In the genomic region with DNA sequence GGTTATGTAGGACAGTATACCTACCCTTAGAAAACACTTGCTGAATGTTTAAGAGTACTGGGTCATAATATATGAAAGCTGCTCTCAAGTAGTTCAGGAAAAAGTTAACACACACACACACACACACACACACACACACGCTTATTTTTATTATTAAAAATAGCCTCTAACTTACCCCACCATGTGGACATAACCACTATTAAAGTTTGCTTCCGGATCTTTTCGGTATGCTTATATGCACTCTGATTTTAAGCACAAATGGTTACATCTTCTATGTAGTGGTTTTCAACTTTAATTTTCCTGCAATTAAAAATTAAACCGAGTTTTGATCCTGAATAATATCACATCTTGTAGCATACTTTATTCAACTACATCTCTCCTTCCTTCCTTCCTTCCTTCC, we compare ENCODE assay signal across 18 cellular contexts.
DNase-seq lines count a peak whose midpoint lies in the region; ATAC-seq and TF ChIP-seq lines count a peak whose summit lies in the region.
"Had no signal": no experiment of that assay in that cellular context is flagged by ENCODE, and none has a peak within 500 bp of the region (broad histone marks: within the 10 kb centered on the region; RNA-seq: fewer than 3 reads in every experiment).

No MANE protein-coding gene starts in this region.

- H3K27me3 ChIP-seq in BLaER1 treated with 17β-estradiol and CSF1 and Interleukin-3, amounts not matched to agents 10 nM and 100 nM, result no peaks in the 10 kb centered on the region
- H3K27me3 ChIP-seq in Karpas-422 (ENCODE audit: low read length) (no peaks in the 10 kb centered on the region), neutrophil (no peaks in the 10 kb centered on the region), colonic mucosa (no peaks in the 10 kb centered on the region)
- H3K27me3 ChIP-seq: SJSA1 had no signal

- H4K20me1 ChIP-seq in BLaER1 treated with 17β-estradiol and CSF1 and Interleukin-3, amounts not matched to agents 10 nM and 100 nM, result peaks cover 100% of the 10 kb centered on the region in 11 experiments
- no peaks in the 10 kb centered on the region for H4K20me1 ChIP-seq in Karpas-422 (ENCODE audit: insufficient read depth, low read depth, low read length)

- peaks cover 91% of the 10 kb centered on the region for H3K79me2 ChIP-seq in Karpas-422 (ENCODE audit: low read length)

- H3K9me2 ChIP-seq in Karpas-422 (replicated peaks; ENCODE audit: insufficient read depth, low read length), result no peaks in the 10 kb centered on the region

- H3K36me3 ChIP-seq in BLaER1 treated with 17β-estradiol and CSF1 and Interleukin-3, amounts not matched to agents 10 nM and 100 nM, result peaks cover 0 to 28% (median 12%) of the 10 kb centered on the region in 11 experiments; a peak in 15 of 22 replicates
- H3K36me3 ChIP-seq in Karpas-422 (ENCODE audit: insufficient read depth, low read length) (no peaks in the 10 kb centered on the region), neutrophil (no peaks in the 10 kb centered on the region), colonic mucosa (no peaks in the 10 kb centered on the region)
- H3K36me3 ChIP-seq: SJSA1 had no signal

- peak overlapping the region in 2 of 11 experiments; percentile 6 to 24; a peak in 2 of 22 replicates for H3K9ac ChIP-seq in BLaER1 treated with 17β-estradiol and CSF1 and Interleukin-3, amounts not matched to agents 10 nM and 100 nM
- H3K9ac ChIP-seq in Karpas-422 (ENCODE audit: low read length) (0 out of 2 replicates have a peak overlapping the region, but pooled peaks have one; percentile 0), colonic mucosa (ENCODE audit: low read depth in 2 of 2, low read length in 2 of 2) (no peak overlapping the region)

- CTCF ChIA-PET in RWPE1 (lab: Yijun Ruan, JAX), result interaction anchor here (1.1 kb wide), 1 partner anchor 22 kb away, joined by 3 read pairs; no protein-coding TSS in a partner anchor

- H3K4me3 ChIP-seq in BLaER1 treated with 17β-estradiol and CSF1 and Interleukin-3, amounts not matched to agents 10 nM and 100 nM, result no peak overlapping the region
- no peak overlapping the region for H3K4me3 ChIP-seq in Karpas-422 (ENCODE audit: low read length)
- no peak overlapping the region for H3K4me3 ChIP-seq in neutrophil (ENCODE audit: low read depth in 1 of 2, low read length in 1 of 2)
- H3K4me3 ChIP-seq in colonic mucosa, result no peak overlapping the region
- H3K4me3 ChIP-seq: A549, SJSA1 had no signal

- POLR2A ChIA-PET in RWPE1 (lab: Yijun Ruan, JAX; ENCODE audit: low non-redundant PET), result no interaction called here

- H2AFZ ChIP-seq in Karpas-422 (ENCODE audit: low read length), result no peak overlapping the region

- no peak for ATAC-seq in HG02588 (IDR thresholded peaks at IDR 0.05; ENCODE audit: unreplicated experiment)
- ATAC-seq: A549 had no signal

- TF ChIP-seq CTCF in neutrophil (IDR thresholded peaks at IDR 0.05), result no peak
- TF ChIP-seq CTCF in RWPE1 (conservative IDR thresholded peaks at IDR 0.05; ENCODE audit: low read depth), result no peak
- TF ChIP-seq CTCF in colonic mucosa (IDR thresholded peaks at IDR 0.05), result no peak

- H3K4me2 ChIP-seq in BLaER1 treated with 17β-estradiol and CSF1 and Interleukin-3, amounts not matched to agents 10 nM and 100 nM, result peak overlapping the region; percentile 30 to 75 (median 59); a peak in 21 of 22 replicates
- H3K4me2 ChIP-seq in Karpas-422 (ENCODE audit: low read depth, low read length, poor library complexity, severe bottlenecking), result peak overlapping the region; percentile 3
- H3K4me2 ChIP-seq: A549 had no signal

- H3K9me3 ChIP-seq in BLaER1 treated with 17β-estradiol and CSF1 and Interleukin-3, amounts not matched to agents 10 nM and 100 nM (replicated peaks in 1 of 11), result no peaks in the 10 kb centered on the region
- H3K9me3 ChIP-seq in Karpas-422 (ENCODE audit: low read length) (no peaks in the 10 kb centered on the region), neutrophil (no peaks in the 10 kb centered on the region), colonic mucosa (no peaks in the 10 kb centered on the region)
- H3K9me3 ChIP-seq: A549, Caco-2, SJSA1 had no signal

- peaks cover 79 to 100% (median 96%) of the 10 kb centered on the region in 10 experiments for H3K4me1 ChIP-seq in BLaER1 treated with 17β-estradiol and CSF1 and Interleukin-3, amounts not matched to agents 10 nM and 100 nM
- H3K4me1 ChIP-seq in Karpas-422 (ENCODE audit: low read length), result peaks cover 92% of the 10 kb centered on the region
- H3K4me1 ChIP-seq in neutrophil (ENCODE audit: control insufficient read depth in 1 of 2, insufficient read depth in 1 of 2, low read depth in 1 of 2, low read length in 1 of 2), result peaks cover 73 to 93% of the 10 kb centered on the region in 2 experiments
- no peaks in the 10 kb centered on the region for H3K4me1 ChIP-seq in colonic mucosa
- H3K4me1 ChIP-seq: SJSA1 had no signal

- intact Hi-C loops in colonic mucosa (cut with DNase I), result loop anchor here (5.0 kb wide), 1 partner anchor 85 kb away; the partner anchor contains the start of gene TRAF3

- DNase-seq in Karpas-422 (peak; percentile 64), dermis microvascular lymphatic vessel endothelial cell (ENCODE audit: low read depth in 2 of 2) (peak; percentile 10 to 26), RWPE1 (ENCODE audit: low spot score) (no peak), colonic mucosa (no peak)
- DNase-seq: Caco-2, DMS153, H9, IMR-90, Kasumi-1, NCI-H1930, NCI-H446, NCI-H69, OCI-M1 had no signal

- peak overlapping the region in 2 of 11 experiments; percentile 21 to 37; a peak in 2 of 22 replicates for H3K27ac ChIP-seq in BLaER1 treated with 17β-estradiol and CSF1 and Interleukin-3, amounts not matched to agents 10 nM and 100 nM
- H3K27ac ChIP-seq in Karpas-422 (ENCODE audit: low read length) (peak overlapping the region; percentile 89), neutrophil (peak overlapping the region; percentile 83), RWPE1 (no peak overlapping the region), colonic mucosa (no peak overlapping the region)
- H3K27ac ChIP-seq: A549, SJSA1 had no signal

Comparison
In these comparisons a context has a peak if more than half of its experiments do, and no peak if none do; other contexts are left out.
1. H3K27ac ChIP-seq: peak in Karpas-422 (single experiment) and neutrophil (single experiment); none in RWPE1 (single experiment) and colonic mucosa (single experiment).
2. DNase-seq: peak in Karpas-422 (single experiment) and dermis microvascular lymphatic vessel endothelial cell (2 of 2); none in RWPE1 (single experiment) and colonic mucosa (single experiment).